ENCODE assay signal across 13 cellular contexts in the genomic region with DNA sequence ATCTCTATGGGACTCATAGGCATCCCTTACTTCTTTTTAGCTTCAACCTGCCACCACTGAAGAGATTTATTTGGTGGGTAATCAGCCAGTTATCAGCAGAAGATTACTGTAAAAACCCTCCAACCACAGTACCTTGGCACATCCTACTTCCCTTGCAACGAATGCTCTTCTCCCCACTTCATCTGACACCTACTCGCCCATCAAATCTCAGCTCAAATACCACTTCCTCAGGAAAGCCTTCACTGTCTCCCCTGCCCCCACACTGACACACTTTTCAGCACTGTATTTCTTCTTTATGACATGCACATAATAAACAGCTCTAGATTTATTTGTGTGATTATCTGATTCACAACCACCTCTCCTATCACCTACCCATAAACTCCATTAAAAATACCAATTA. TPM values are rescaled to one million over a fixed set of nuclear protein-coding genes. Genes with fewer than 3 reads are reported as not detected.
DNase-seq lines count a peak whose midpoint lies in the region; ATAC-seq, FAIRE-seq and TF ChIP-seq lines count a peak whose summit lies in the region.
"Had no signal": no experiment of that assay in that cellular context is flagged by ENCODE, and none has a peak within 500 bp of the region (broad histone marks: within the 10 kb centered on the region; RNA-seq: fewer than 3 reads in every experiment).

No MANE protein-coding gene starts in this region.

- POLR2A ChIA-PET in GM12878 (lab: Charles Lee) = interaction anchor here (1.0 to 2.3 kb wide), 2 partner anchors 14 to 16 kb away, joined by 3 to 6 read pairs; no protein-coding TSS in a partner anchor

- no peak for TF ChIP-seq POLR2A in GM12878 (IDR thresholded peaks at IDR 0.05; ENCODE audit: low read depth, low read length)
- no peak for TF ChIP-seq POLR2A in esophagus squamous epithelium (IDR thresholded peaks at IDR 0.05)

- ATAC-seq in CD4-positive, CD25-positive, alpha-beta regulatory T cell (ENCODE audit: low read depth in 2 of 2) = no peak
- no peak for ATAC-seq in GM12878
- ATAC-seq in HG03342 (IDR thresholded peaks at IDR 0.05; ENCODE audit: unreplicated experiment) = no peak
- ATAC-seq: left lung had no signal

- peak overlapping the region; percentile 8 for H3K4me3 ChIP-seq in CD4-positive, CD25-positive, alpha-beta regulatory T cell (ENCODE audit: low read depth, low read length)
- H3K4me3 ChIP-seq in GM12878 (no peak overlapping the region), esophagus squamous epithelium (no peak overlapping the region)
- H3K4me3 ChIP-seq: left lung, spleen had no signal

- TF ChIP-seq RAD21 in GM12878 (IDR thresholded peaks at IDR 0.05; ENCODE audit: insufficient read depth, low read depth, low read length) = no peak

- FAIRE-seq in D721Med (lab: Jason Lieb, UNC) = peak; percentile 99
- no peak for FAIRE-seq in GM12878 (lab: Jason Lieb, UNC)

- no peak overlapping the region for H3K9ac ChIP-seq in GM12878 (ENCODE audit: control insufficient read depth, insufficient read depth, low read length)

- H3K4me1 Mint-ChIP-seq in CD4-positive, CD25-positive, alpha-beta regulatory T cell = peaks cover 15 to 47% (median 31%) of the 10 kb centered on the region in 4 donors

- SMC1A ChIA-PET in GM12878 (lab: Charles Lee; ENCODE audit: uncharacterized antibody, unreplicated experiment) = interaction anchor here (0.6 to 1.8 kb wide), 5 partner anchors 12 to 251 kb away, joined by 3 to 5 read pairs (median 3); no protein-coding TSS in a partner anchor

- TF ChIP-seq EP300 in GM12878 (IDR thresholded peaks at IDR 0.05; ENCODE audit: borderline replicate concordance in 1 of 2, control insufficient read depth in 1 of 2, low read depth in 2 of 2, low read length in 2 of 2) = no peak

- no TSS peak for BruUV-seq in GM12878 (replicated peaks; lab: Mats Ljungman, UMichigan)

- no peak overlapping the region for H2AFZ ChIP-seq in GM12878 (ENCODE audit: control insufficient read depth, low read depth, low read length)

- peak overlapping the region; percentile 4 to 52 (median 15) for H3K27ac Mint-ChIP-seq in CD4-positive, CD25-positive, alpha-beta regulatory T cell

- H3K9me3 ChIP-seq in CD4-positive, CD25-positive, alpha-beta regulatory T cell (ENCODE audit: control insufficient read depth in 2 of 2, low read length in 2 of 2) = no peaks in the 10 kb centered on the region
- H3K9me3 ChIP-seq in GM12878 (replicated peaks; ENCODE audit: control insufficient read depth, insufficient read depth, low read length) (no peaks in the 10 kb centered on the region; the same call in 1 of the 3 replicates), esophagus squamous epithelium (no peaks in the 10 kb centered on the region)
- H3K9me3 ChIP-seq: left lung had no signal

- no peak for TF ChIP-seq CTCF in D721Med (IDR thresholded peaks at IDR 0.05; ENCODE audit: insufficient read depth, missing control alignments)
- no peak for TF ChIP-seq CTCF in GM12878 (IDR thresholded peaks at IDR 0.05 in 2 of 3, conservative IDR thresholded peaks at IDR 0.05 in 1 of 3; ENCODE audit: control insufficient read depth in 2 of 3, extremely low read depth in 1 of 3, insufficient read depth in 1 of 3, low read depth in 3 of 3, low read length in 3 of 3)
- TF ChIP-seq CTCF in esophagus squamous epithelium (IDR thresholded peaks at IDR 0.05) = no peak

- H3K4me3 Mint-ChIP-seq in CD4-positive, CD25-positive, alpha-beta regulatory T cell = peak overlapping the region; percentile 0 to 97 (median 16)

- H3K27ac ChIP-seq in CD4-positive, CD25-positive, alpha-beta regulatory T cell (ENCODE audit: insufficient read depth, low read length, poor library complexity, severe bottlenecking) = peak overlapping the region; percentile 55
- H3K27ac ChIP-seq in GM12878 (ENCODE audit: control insufficient read depth, insufficient read depth) (no peak overlapping the region), esophagus squamous epithelium (no peak overlapping the region)
- H3K27ac ChIP-seq: brain microvascular endothelial cell, left lung, spleen had no signal

- no peaks in the 10 kb centered on the region for H3K27me3 Mint-ChIP-seq in CD4-positive, CD25-positive, alpha-beta regulatory T cell

- CTCF ChIA-PET in GM12878 (lab: Yijun Ruan, JAX) = interaction anchor here (0.8 to 1.4 kb wide), 4 partner anchors 47 to 214 kb away, joined by 3 to 8 read pairs (median 4); no protein-coding TSS in a partner anchor

- in situ Hi-C loops in GM12878 (cut with MboI) = no loop called here

- H3K36me3 Mint-ChIP-seq in CD4-positive, CD25-positive, alpha-beta regulatory T cell = peaks cover 17% of the 10 kb centered on the region

- H3K27me3 ChIP-seq in CD4-positive, CD25-positive, alpha-beta regulatory T cell (ENCODE audit: control insufficient read depth, insufficient read depth, low read length) = no peaks in the 10 kb centered on the region
- H3K27me3 ChIP-seq in GM12878 (replicated peaks in 1 of 2; ENCODE audit: control insufficient read depth in 2 of 2, insufficient read depth in 2 of 2, low read length in 1 of 2) = no peaks in the 10 kb centered on the region
- H3K27me3 ChIP-seq in esophagus squamous epithelium = no peaks in the 10 kb centered on the region
- H3K27me3 ChIP-seq: brain microvascular endothelial cell, left lung, spleen had no signal

- no peaks in the 10 kb centered on the region for H4K20me1 ChIP-seq in GM12878 (ENCODE audit: control insufficient read depth, insufficient read depth)

- H3K9me3 Mint-ChIP-seq in CD4-positive, CD25-positive, alpha-beta regulatory T cell = no peaks in the 10 kb centered on the region

- no peak overlapping the region for H3K4me2 ChIP-seq in GM12878 (ENCODE audit: control insufficient read depth, insufficient read depth)

- H3K36me3 ChIP-seq in CD4-positive, CD25-positive, alpha-beta regulatory T cell (ENCODE audit: control insufficient read depth, insufficient read depth, low read length) = peaks cover 25% of the 10 kb centered on the region
- H3K36me3 ChIP-seq in GM12878 (ENCODE audit: control insufficient read depth in 2 of 2, insufficient read depth in 2 of 2, low read length in 1 of 2) (peaks cover 1 to 2% of the 10 kb centered on the region in 2 experiments; a peak in 2 of 4 replicates), esophagus squamous epithelium (peaks cover 0 to 39% (median 11%) of the 10 kb centered on the region in 3 donors)

- peak; percentile 2 to 83 (median 62) for DNase-seq in CD4-positive, CD25-positive, alpha-beta regulatory T cell
- no peak for DNase-seq in D721Med (ENCODE audit: insufficient read length, low spot score)
- DNase-seq in T-helper 22 cell (ENCODE audit: low read depth) = peak; percentile 59
- DNase-seq in GM12878 (ENCODE audit: low read depth, low spot score) = no peak
- DNase-seq in NCI-H2081 treated with DMSO at 0.1 percent for 48 hours (lab: John Stamatoyannopoulos, UW) = no peak
- DNase-seq in esophagus squamous epithelium (lab: John Stamatoyannopoulos, UW) = no peak
- DNase-seq: brain microvascular endothelial cell, C1 segment of cervical spinal cord, HCEC 1CT, left lung, NCI-H345, spleen had no signal

- RAD21 ChIA-PET in GM12878 (lab: Charles Lee; ENCODE audit: unreplicated experiment) = interaction anchor here (0.6 kb wide), 1 partner anchor 75 kb away, joined by 4 read pairs; no protein-coding TSS in a partner anchor

- peaks cover 17% of the 10 kb centered on the region for H3K79me2 ChIP-seq in GM12878 (ENCODE audit: control insufficient read depth, insufficient read depth, low read length)

- peaks cover 37% of the 10 kb centered on the region for H3K4me1 ChIP-seq in CD4-positive, CD25-positive, alpha-beta regulatory T cell (ENCODE audit: control insufficient read depth, insufficient read depth, low read length, poor library complexity, severe bottlenecking)
- H3K4me1 ChIP-seq in GM12878 (ENCODE audit: control insufficient read depth, insufficient read depth, low read length) (no peaks in the 10 kb centered on the region), esophagus squamous epithelium (peaks cover 0 to 35% (median 6%) of the 10 kb centered on the region in 3 donors)

- intact Hi-C loops in GM12878 (cut with micrococcal nuclease; ENCODE audit: unreplicated experiment) (no loop called here), esophagus squamous epithelium (cut with DNase I) (no loop called here)

- 21% methylated on average over 2 of the region's 2 CpGs for WGBS in GM12878 (ENCODE audit: insufficient coverage, insufficient replicate concordance, low lambda C conversion rate, missing lambda C conversion rate)
- 60 to 63% methylated on average over 2 of the region's 2 CpGs for WGBS in esophagus squamous epithelium, 2 donors

RNA-seq across cellular contexts. Expression of a gene that starts 3.1 kb away (rescaled TPM):
- total RNA-seq in CD4-positive, CD25-positive, alpha-beta regulatory T cell = 42.0 TPM
- polyA plus RNA-seq in CD4-positive, CD25-positive, alpha-beta regulatory T cell = 100 to 1,000 TPM in 3 of 4 donors, 10 to 100 TPM in 1; 99.8 to 119 (median 106) TPM
- 26.3 and 31.1 TPM in 2 replicates for total RNA-seq in GM12878 (2013; cell fraction: nucleolus; rRNA removed)
- 9.7 and 9.9 TPM in 2 replicates for total RNA-seq in GM12878 (2014; rRNA removed)
- 11.2 and 12.3 TPM in 2 replicates for total RNA-seq in GM12878 (2014; rRNA removed; fragmentation: Illumina TruSeq; extraction: Trizol)
- total RNA-seq in GM12878 (2021) = 24.6 and 24.9 TPM in 2 replicates
- 9.6 TPM for polyA plus RNA-seq in GM12878 (2011; ENCODE audit: low read depth)
- polyA plus RNA-seq in GM12878 (2011; rRNA removed) = 17.3 and 18.3 TPM in 2 replicates
- polyA plus RNA-seq in GM12878 (2011; cell fraction: cytosol; rRNA removed) = 8.9 and 10.3 TPM in 2 replicates
- 9.1 and 11.3 TPM in 2 replicates for polyA plus RNA-seq in GM12878 (2011; cell fraction: nucleus; rRNA removed)
- 13.8 and 18.8 TPM in 2 replicates for polyA plus RNA-seq in GM12878 (2012)
- polyA plus RNA-seq in GM12878 (2014; fragmentation: Illumina TruSeq; extraction: Trizol) = 15.4 and 15.6 TPM in 2 replicates
- 1 to 10 TPM; 5.2 to 7.8 TPM for polyA plus RNA-seq in GM12878 (2014; fragmentation: Nextera tagmentation; extraction: Ambion mirVana)
- 13.3 and 14.0 TPM in 2 replicates for polyA plus RNA-seq in GM12878 (2014; rRNA removed)
- 10 to 100 TPM; 24.2 to 25.9 TPM for polyA plus RNA-seq in GM12878 (2016; fragmentation: Nextera tagmentation; extraction: Ambion mirVana)
- polyA minus RNA-seq in GM12878 (2011; rRNA and poly(A)+ RNA removed) = 12.2 and 15.2 TPM in 2 replicates
- 7.6 and 15.5 TPM in 2 replicates for polyA minus RNA-seq in GM12878 (2011; cell fraction: cytosol; rRNA and poly(A)+ RNA removed)
- polyA minus RNA-seq in GM12878 (2011; cell fraction: nucleus; rRNA and poly(A)+ RNA removed) = 9.2 and 17.3 TPM in 2 replicates
- 10 to 100 TPM; 20.8 to 42.3 (median 23.0) TPM for total RNA-seq in esophagus squamous epithelium

RNA-seq across cellular contexts. Expression of a gene that starts 44.4 kb away (rescaled TPM):
- 125 TPM for total RNA-seq in CD4-positive, CD25-positive, alpha-beta regulatory T cell
- polyA plus RNA-seq in CD4-positive, CD25-positive, alpha-beta regulatory T cell = 10 to 100 TPM; 19.1 to 39.0 (median 29.5) TPM
- 943 and 960 TPM in 2 replicates for total RNA-seq in GM12878 (2013; cell fraction: nucleolus; rRNA removed)
- total RNA-seq in GM12878 (2014; rRNA removed) (26.7 and 32.2 TPM in 2 replicates), GM12878 (2014; rRNA removed; fragmentation: Illumina TruSeq; extraction: Trizol) (30.4 and 37.7 TPM in 2 replicates), GM12878 (2021) (34.8 and 36.5 TPM in 2 replicates), esophagus squamous epithelium (10 to 100 TPM in 1 of 4 donors, 1 to 10 TPM in 3; 3.1 to 17.4 (median 4.2) TPM)
- 20.2 TPM for polyA plus RNA-seq in GM12878 (2011; ENCODE audit: low read depth)
- polyA plus RNA-seq in GM12878 (2011; rRNA removed) (47.8 and 59.1 TPM in 2 replicates), GM12878 (2014; fragmentation: Illumina TruSeq; extraction: Trizol) (22.8 and 34.6 TPM in 2 replicates), GM12878 (2014; fragmentation: Nextera tagmentation; extraction: Ambion mirVana) (1 to 10 TPM; 4.1 to 4.5 TPM), GM12878 (2014; rRNA removed) (15.4 and 15.8 TPM in 2 replicates), GM12878 (2016; fragmentation: Nextera tagmentation; extraction: Ambion mirVana) (1 to 10 TPM; 7.9 TPM)
- polyA plus RNA-seq in GM12878 (2011; cell fraction: cytosol; rRNA removed) = 25.0 and 31.9 TPM in 2 replicates
- polyA plus RNA-seq in GM12878 (2011; cell fraction: nucleus; rRNA removed) = 48.5 and 61.1 TPM in 2 replicates
- polyA plus RNA-seq in GM12878 (2012) = 38.0 and 52.8 TPM in 2 replicates
- 82.7 and 109 TPM in 2 replicates for polyA minus RNA-seq in GM12878 (2011; rRNA and poly(A)+ RNA removed)
- polyA minus RNA-seq in GM12878 (2011; cell fraction: cytosol; rRNA and poly(A)+ RNA removed) = 27.8 and 31.4 TPM in 2 replicates
- polyA minus RNA-seq in GM12878 (2011; cell fraction: nucleus; rRNA and poly(A)+ RNA removed) = 230 and 275 TPM in 2 replicates

RNA-seq across cellular contexts. Expression of a gene that starts 58.3 kb away (rescaled TPM):
- total RNA-seq in CD4-positive, CD25-positive, alpha-beta regulatory T cell = 93.3 TPM
- 10 to 100 TPM; 54.2 to 72.4 (median 64.0) TPM for polyA plus RNA-seq in CD4-positive, CD25-positive, alpha-beta regulatory T cell
- total RNA-seq in GM12878 (2013; cell fraction: nucleolus; rRNA removed) = 31.6 and 34.6 TPM in 2 replicates
- total RNA-seq in GM12878 (2014; rRNA removed) (24.3 and 30.8 TPM in 2 replicates), GM12878 (2014; rRNA removed; fragmentation: Illumina TruSeq; extraction: Trizol) (36.4 and 37.6 TPM in 2 replicates), GM12878 (2021) (27.4 and 34.0 TPM in 2 replicates), esophagus squamous epithelium (10 to 100 TPM; 68.5 to 92.1 (median 76.5) TPM)
- polyA plus RNA-seq in GM12878 (2011; ENCODE audit: low read depth) = 8.8 TPM
- polyA plus RNA-seq in GM12878 (2011; rRNA removed) (28.4 and 46.6 TPM in 2 replicates), GM12878 (2014; fragmentation: Illumina TruSeq; extraction: Trizol) (29.7 and 39.0 TPM in 2 replicates), GM12878 (2014; fragmentation: Nextera tagmentation; extraction: Ambion mirVana) (10 to 100 TPM; 25.7 to 29.9 TPM), GM12878 (2014; rRNA removed) (18.0 and 21.4 TPM in 2 replicates), GM12878 (2016; fragmentation: Nextera tagmentation; extraction: Ambion mirVana) (10 to 100 TPM; 31.3 to 34.2 TPM)
- 13.2 and 16.8 TPM in 2 replicates for polyA plus RNA-seq in GM12878 (2011; cell fraction: cytosol; rRNA removed)
- polyA plus RNA-seq in GM12878 (2011; cell fraction: nucleus; rRNA removed) = 8.1 and 9.4 TPM in 2 replicates
- 15.0 and 20.3 TPM in 2 replicates for polyA plus RNA-seq in GM12878 (2012)
- polyA minus RNA-seq in GM12878 (2011; rRNA and poly(A)+ RNA removed) = 16.0 and 27.8 TPM in 2 replicates
- 24.2 and 26.2 TPM in 2 replicates for polyA minus RNA-seq in GM12878 (2011; cell fraction: cytosol; rRNA and poly(A)+ RNA removed)
- polyA minus RNA-seq in GM12878 (2011; cell fraction: nucleus; rRNA and poly(A)+ RNA removed) = 16.4 and 28.2 TPM in 2 replicates

Comparison
In these comparisons a context has a peak if more than half of its experiments do, and no peak if none do; other contexts are left out.
1. DNase-seq: peak in CD4-positive, CD25-positive, alpha-beta regulatory T cell (3 of 3) and T-helper 22 cell (single experiment); none in D721Med (single experiment), GM12878 (single experiment), NCI-H2081 treated with DMSO at 0.1 percent for 48 hours (single experiment) and esophagus squamous epithelium (single experiment).